In the genomic region with DNA sequence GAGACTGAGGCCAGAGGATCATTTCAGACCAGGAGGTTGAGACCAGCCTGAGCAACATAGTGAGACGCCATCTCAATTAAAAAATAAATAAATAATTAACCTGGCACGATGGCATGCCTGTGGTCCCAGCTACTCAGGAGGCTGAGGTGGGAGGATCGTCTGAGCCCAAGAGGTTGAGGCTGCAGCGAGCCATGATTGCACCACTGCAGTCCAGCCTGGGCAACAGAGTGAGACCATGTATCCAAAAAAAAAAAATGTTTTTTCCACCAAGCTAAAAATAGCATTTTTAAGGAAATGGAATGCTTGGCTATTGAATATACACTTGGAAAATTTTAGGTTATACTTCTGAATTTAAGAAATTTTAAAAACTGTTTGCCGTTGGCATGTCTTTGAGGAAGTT, we compare ENCODE assay signal across 28 cellular contexts. TPM values are rescaled to one million over a fixed set of nuclear protein-coding genes. Genes with fewer than 3 reads are reported as not detected.
A peak's percentile ranks its signal among the peaks of the same experiment; 100 is the strongest.
DNase-seq lines count a peak whose midpoint lies in the region; ATAC-seq and TF ChIP-seq lines count a peak whose summit lies in the region.
"Had no signal": no experiment of that assay in that cellular context is flagged by ENCODE, and none has a peak within 500 bp of the region (broad histone marks: within the 10 kb centered on the region; RNA-seq: fewer than 3 reads in every experiment).

No MANE protein-coding gene starts in this region.

- POLR2A ChIA-PET in CD8-positive, alpha-beta memory T cell (lab: Charles Lee): interaction anchor here (0.7 to 0.8 kb wide), 2 partner anchors 10 to 38 kb away, joined by 3 to 5 read pairs; no protein-coding TSS in a partner anchor
- POLR2A ChIA-PET in activated CD8-positive, alpha-beta T cell treated with anti-CD3 and anti-CD28 coated beads for 36 hours (lab: Charles Lee): interaction anchor here (1.4 kb wide), 1 partner anchor 9 kb away, joined by 3 read pairs; no protein-coding TSS in a partner anchor

- no peaks in the 10 kb centered on the region for H3K9me3 ChIP-seq in CD8-positive, alpha-beta memory T cell (ENCODE audit: low read length)
- H3K9me3 ChIP-seq: breast epithelium, gastroesophageal sphincter, mucosa of descending colon, SJSA1, testis, uterus had no signal

- H3K4me1 Mint-ChIP-seq in T-helper 1 cell treated with Interleukin-12 subunit alpha and Interleukin-12 subunit beta and Interleukin-4 antibody, amounts not matched to agents 30 μg/mL and 1 μg/mL, for 36 hours (ENCODE audit: low read depth): peaks cover 50% of the 10 kb centered on the region
- peaks cover 70 to 93% (median 90%) of the 10 kb centered on the region in 3 donors for H3K4me1 Mint-ChIP-seq in CD8-positive, alpha-beta memory T cell
- H3K4me1 Mint-ChIP-seq in activated CD8-positive, alpha-beta T cell treated with anti-CD3 and anti-CD28 coated beads for 36 hours (ENCODE audit: low read depth): peaks cover 41% of the 10 kb centered on the region
- H3K4me1 Mint-ChIP-seq in natural killer cell: peaks cover 69% of the 10 kb centered on the region in 2 donors
- H3K4me1 Mint-ChIP-seq: GM23338 had no signal

- H3K36me3 Mint-ChIP-seq in T-helper 1 cell treated with Interleukin-12 subunit alpha and Interleukin-12 subunit beta and Interleukin-4 antibody, amounts not matched to agents 30 μg/mL and 1 μg/mL, for 36 hours (ENCODE audit: low read depth): peaks cover 17% of the 10 kb centered on the region
- peaks cover 0 to 12% (median 2%) of the 10 kb centered on the region in 3 donors for H3K36me3 Mint-ChIP-seq in CD8-positive, alpha-beta memory T cell
- H3K36me3 Mint-ChIP-seq in activated CD8-positive, alpha-beta T cell treated with anti-CD3 and anti-CD28 coated beads for 36 hours (ENCODE audit: low read depth): no peaks in the 10 kb centered on the region
- peaks cover 12% of the 10 kb centered on the region for H3K36me3 Mint-ChIP-seq in natural killer cell
- H3K36me3 Mint-ChIP-seq: activated naive CD8-positive, alpha-beta T cell had no signal

- no peak for TF ChIP-seq POLR2A in GM18505 (IDR thresholded peaks at IDR 0.05; ENCODE audit: borderline replicate concordance, extremely low read depth, insufficient read depth, insufficient read length)

- no peaks in the 10 kb centered on the region for H3K27me3 ChIP-seq in CD8-positive, alpha-beta memory T cell (ENCODE audit: insufficient read depth, low read length, poor library complexity, severe bottlenecking)
- H3K27me3 ChIP-seq: breast epithelium, gastroesophageal sphincter, SJSA1, testis, uterus had no signal

- H3K27ac Mint-ChIP-seq in T-helper 1 cell treated with Interleukin-12 subunit alpha and Interleukin-12 subunit beta and Interleukin-4 antibody, amounts not matched to agents 30 μg/mL and 1 μg/mL, for 36 hours: peak overlapping the region; percentile 85
- peak overlapping the region; percentile 86 to 99 (median 92) for H3K27ac Mint-ChIP-seq in CD8-positive, alpha-beta memory T cell
- H3K27ac Mint-ChIP-seq in activated CD8-positive, alpha-beta T cell treated with anti-CD3 and anti-CD28 coated beads for 36 hours: peak overlapping the region; percentile 40
- peak overlapping the region; percentile 95 to 97 for H3K27ac Mint-ChIP-seq in natural killer cell
- H3K27ac Mint-ChIP-seq: activated CD4-positive, alpha-beta T cell treated with anti-CD3 and anti-CD28 coated beads for 36 hours; GM23338 had no signal

- no peak for DNase-seq in T-helper 1 cell
- DNase-seq in CD8-positive, alpha-beta memory T cell: no peak
- DNase-seq in activated CD8-positive, alpha-beta T cell treated with anti-CD3 and anti-CD28 coated beads for 36 hours: no peak
- DNase-seq in natural killer cell: no peak
- DNase-seq in NCI-H748 treated with DMSO at 0.1 percent for 48 hours (lab: John Stamatoyannopoulos, UW): no peak
- DNase-seq in activated T-cell treated with anti-CD3 and anti-CD28 coated beads, Interleukin-2, amount 50 U/mL, for 1 hour: no peak
- DNase-seq: 8988T; activated CD4-positive, alpha-beta T cell treated with anti-CD3 and anti-CD28 coated beads for 36 hours; DMS79 treated with DMSO at 0.1 percent for 48 hours; GDM1; hippocampal formation; mucosa of descending colon; NCI-H1092; NCI-H187; nephron progenitor cell; stimulated activated naive CD4-positive, alpha-beta T cell; testis; uterus had no signal

- no peak overlapping the region for H3K27ac ChIP-seq in CD8-positive, alpha-beta memory T cell (ENCODE audit: low read depth, low read length)
- H3K27ac ChIP-seq: C4-2B, gastroesophageal sphincter, RWPE1, SJSA1, uterus had no signal

- H3K9me3 Mint-ChIP-seq in T-helper 1 cell treated with Interleukin-12 subunit alpha and Interleukin-12 subunit beta and Interleukin-4 antibody, amounts not matched to agents 30 μg/mL and 1 μg/mL, for 36 hours: no peaks in the 10 kb centered on the region
- H3K9me3 Mint-ChIP-seq in CD8-positive, alpha-beta memory T cell: no peaks in the 10 kb centered on the region
- H3K9me3 Mint-ChIP-seq in activated CD8-positive, alpha-beta T cell treated with anti-CD3 and anti-CD28 coated beads for 36 hours: no peaks in the 10 kb centered on the region
- no peaks in the 10 kb centered on the region for H3K9me3 Mint-ChIP-seq in natural killer cell
- H3K9me3 Mint-ChIP-seq: activated T-helper 2 cell treated with anti-CD3 and anti-CD28 coated beads, Interferon-gamma antibody, Interleukin-2, Interleukin-4, amounts not matched to agents 10 μg/mL and 5 μg/mL and 100 μg/mL, durations not matched to agents 14 hours and 24 hours and 36 hours; GM23338; nephron progenitor cell had no signal

- H3K4me3 ChIP-seq in CD8-positive, alpha-beta memory T cell (ENCODE audit: low read length): no peak overlapping the region
- H3K4me3 ChIP-seq: breast epithelium, gastroesophageal sphincter, GM23338, mucosa of descending colon, SJSA1, testis, uterus had no signal

- H3K4me1 ChIP-seq in CD8-positive, alpha-beta memory T cell (ENCODE audit: insufficient read depth, low read length): peaks cover 68% of the 10 kb centered on the region
- H3K4me1 ChIP-seq: breast epithelium, gastroesophageal sphincter, uterus had no signal

- H3K36me3 ChIP-seq in CD8-positive, alpha-beta memory T cell (ENCODE audit: insufficient read depth, low read length): no peaks in the 10 kb centered on the region
- H3K36me3 ChIP-seq: breast epithelium, uterus had no signal

- no peak for ATAC-seq in activated CD8-positive, alpha-beta T cell treated with anti-CD3 and anti-CD28 coated beads for 36 hours
- no peak for ATAC-seq in natural killer cell
- ATAC-seq in GM18505 (IDR thresholded peaks at IDR 0.05; ENCODE audit: unreplicated experiment): no peak
- ATAC-seq: activated CD4-positive, alpha-beta T cell treated with anti-CD3 and anti-CD28 coated beads for 36 hours; gastroesophageal sphincter; GM23338; mucosa of descending colon had no signal

- H3K4me3 Mint-ChIP-seq in T-helper 1 cell treated with Interleukin-12 subunit alpha and Interleukin-12 subunit beta and Interleukin-4 antibody, amounts not matched to agents 30 μg/mL and 1 μg/mL, for 36 hours: peak overlapping the region; percentile 0
- H3K4me3 Mint-ChIP-seq in CD8-positive, alpha-beta memory T cell: peak overlapping the region; percentile 37 to 81 (median 61)
- H3K4me3 Mint-ChIP-seq in activated CD8-positive, alpha-beta T cell treated with anti-CD3 and anti-CD28 coated beads for 36 hours: no peak overlapping the region
- peak overlapping the region; percentile 71 for H3K4me3 Mint-ChIP-seq in natural killer cell
- H3K4me3 Mint-ChIP-seq: activated CD4-positive, alpha-beta T cell treated with anti-CD3 and anti-CD28 coated beads for 36 hours; GM23338; nephron progenitor cell had no signal

- TF ChIP-seq CTCF in activated CD8-positive, alpha-beta T cell treated with anti-CD3 and anti-CD28 coated beads for 36 hours (IDR thresholded peaks at IDR 0.05): no peak
- no peak for TF ChIP-seq CTCF in natural killer cell (IDR thresholded peaks at IDR 0.05)

- intact Hi-C loops in activated CD8-positive, alpha-beta T cell treated with anti-CD3 and anti-CD28 coated beads for 36 hours (cut with micrococcal nuclease): no loop called here
- intact Hi-C loops in natural killer cell (cut with micrococcal nuclease): loop anchor here (1.0 to 10.0 kb wide), 2 partner anchors 20 to 1402 kb away; a partner anchor contains a TSS

- H3K27me3 Mint-ChIP-seq in T-helper 1 cell treated with Interleukin-12 subunit alpha and Interleukin-12 subunit beta and Interleukin-4 antibody, amounts not matched to agents 30 μg/mL and 1 μg/mL, for 36 hours (ENCODE audit: low read depth): no peaks in the 10 kb centered on the region
- H3K27me3 Mint-ChIP-seq in CD8-positive, alpha-beta memory T cell: no peaks in the 10 kb centered on the region
- peaks cover 2% of the 10 kb centered on the region for H3K27me3 Mint-ChIP-seq in activated CD8-positive, alpha-beta T cell treated with anti-CD3 and anti-CD28 coated beads for 36 hours
- H3K27me3 Mint-ChIP-seq in natural killer cell (ENCODE audit: low read depth in 2 of 2): no peaks in the 10 kb centered on the region
- H3K27me3 Mint-ChIP-seq: activated CD4-positive, alpha-beta T cell treated with anti-CD3 and anti-CD28 coated beads for 36 hours had no signal

- CTCF ChIA-PET in CD8-positive, alpha-beta memory T cell (lab: Charles Lee): interaction anchor here (1.0 to 6.2 kb wide), 5 partner anchors 11 to 40 kb away, joined by 3 to 69 read pairs (median 4); no protein-coding TSS in a partner anchor
- CTCF ChIA-PET in activated CD8-positive, alpha-beta T cell treated with anti-CD3 and anti-CD28 coated beads for 36 hours (lab: Charles Lee): interaction anchor here (0.9 to 2.9 kb wide), 6 partner anchors 14 to 333 kb away, joined by 3 to 15 read pairs (median 4); no protein-coding TSS in a partner anchor

RNA-seq across cellular contexts. Expression of a gene that starts 20.8 kb away (rescaled TPM):
- 10 to 100 TPM; 26.6 to 27.4 TPM for total RNA-seq in CD8-positive, alpha-beta memory T cell
- polyA plus RNA-seq in CD8-positive, alpha-beta memory T cell: 46.5 TPM
- 1 to 10 TPM; 2.5 to 3.5 TPM for total RNA-seq in activated CD8-positive, alpha-beta T cell treated with anti-CD3 and anti-CD28 coated beads for 36 hours
- total RNA-seq in natural killer cell: 10 to 100 TPM; 43.2 to 53.9 (median 50.1) TPM

Comparison
In these comparisons a context has a peak if more than half of its experiments do, and no peak if none do; other contexts are left out.
1. H3K27ac Mint-ChIP-seq: peak in every context shown above with its lines; median percentile 96 in natural killer cell; 92 in CD8-positive, alpha-beta memory T cell; 85 in T-helper 1 cell treated with Interleukin-12 subunit alpha and Interleukin-12 subunit beta and Interleukin-4 antibody, amounts not matched to agents 30 μg/mL and 1 μg/mL, for 36 hours; 40 in activated CD8-positive, alpha-beta T cell treated with anti-CD3 and anti-CD28 coated beads for 36 hours.
2. RNA of a gene that starts 20.8 kb away (total RNA-seq): 43.2 to 53.9 TPM in natural killer cell and 26.6 to 27.4 TPM in CD8-positive, alpha-beta memory T cell; 2.5 to 3.5 TPM in activated CD8-positive, alpha-beta T cell treated with anti-CD3 and anti-CD28 coated beads for 36 hours; every median in the first group is over 4 times any median in the second.